15 cellular contexts compared by ENCODE assay signal in the genomic region with DNA sequence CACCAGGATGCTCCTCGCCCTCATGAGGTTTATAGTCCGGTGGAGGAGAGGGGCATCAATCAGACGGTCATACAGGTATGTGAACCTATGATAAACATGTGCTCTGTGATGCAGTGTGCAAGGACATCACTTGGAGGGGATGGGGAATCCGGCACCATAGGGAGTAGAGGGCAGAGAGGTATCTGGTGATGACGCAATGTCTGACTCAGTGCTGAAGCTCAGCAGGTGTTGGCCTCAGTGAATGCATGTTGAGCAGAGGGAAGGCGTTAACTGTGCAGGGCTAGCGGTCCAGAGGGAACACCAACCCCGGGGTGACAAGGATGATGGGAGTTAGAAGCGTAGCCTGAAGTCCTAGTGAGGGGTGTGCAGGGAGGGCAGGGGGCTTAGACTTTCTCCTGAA.
A peak's percentile ranks its signal among the peaks of the same experiment; 100 is the strongest.
DNase-seq lines count a peak whose midpoint lies in the region; ATAC-seq, FAIRE-seq and TF ChIP-seq lines count a peak whose summit lies in the region.
"Had no signal": no experiment of that assay in that cellular context is flagged by ENCODE, and none has a peak within 500 bp of the region (broad histone marks: within the 10 kb centered on the region; RNA-seq: fewer than 3 reads in every experiment).

No MANE protein-coding gene starts in this region.

- H3K23ac ChIP-seq in IMR-90 (ENCODE audit: low read depth, low read length) (no peak overlapping the region), H1 (ENCODE audit: insufficient read length) (no peak overlapping the region)

- TF ChIP-seq POLR2A in IMR-90 (IDR thresholded peaks at IDR 0.05; ENCODE audit: low read depth, low read length) = no peak
- TF ChIP-seq POLR2A in H1 (IDR thresholded peaks at IDR 0.05; ENCODE audit: control extremely low read depth in 1 of 2, low read depth in 2 of 2, low read length in 2 of 2) = no peak

- H3K56ac ChIP-seq in IMR-90 (ENCODE audit: extremely low read depth, insufficient read depth, low read length) (no peak overlapping the region), H1 (replicated peaks; ENCODE audit: insufficient read length, low read depth, low read length) (no peak overlapping the region)

- H3K27ac ChIP-seq in IMR-90 (ENCODE audit: insufficient read depth, low read length) = no peak overlapping the region
- H3K27ac ChIP-seq in H1 (ENCODE audit: low read depth, low read length) = no peak overlapping the region
- H3K27ac ChIP-seq: BLaER1 treated with 17β-estradiol and CSF1 and Interleukin-3, amounts not matched to agents 10 nM and 100 nM had no signal

- H3K27me3 ChIP-seq in IMR-90 (ENCODE audit: control insufficient read depth, insufficient read depth, low read length) (no peaks in the 10 kb centered on the region), H1 (replicated peaks in 1 of 4; ENCODE audit: control insufficient read depth in 3 of 4, extremely low read depth in 1 of 4, insufficient read depth in 3 of 4, low read length in 3 of 4) (no peaks in the 10 kb centered on the region; a peak in 1 of 7 replicates)
- H3K27me3 ChIP-seq: BLaER1 treated with 17β-estradiol and CSF1 and Interleukin-3, amounts not matched to agents 10 nM and 100 nM had no signal

- FAIRE-seq in H1 (lab: Jason Lieb, UNC) (no peak), RCC 7860 (lab: Jason Lieb, UNC) (no peak)
- FAIRE-seq: GM12892 had no signal

- intact Hi-C loops in IMR-90 (cut with micrococcal nuclease) = no loop called here

- no peak overlapping the region for H2BK20ac ChIP-seq in IMR-90 (ENCODE audit: low read depth, low read length)
- no peak overlapping the region for H2BK20ac ChIP-seq in H1 (ENCODE audit: low read length)

- H2AFZ ChIP-seq in IMR-90 (replicated peaks; ENCODE audit: low read length, poor library complexity) = no peak overlapping the region
- no peak overlapping the region for H2AFZ ChIP-seq in H1 (ENCODE audit: low read length)

- TF ChIP-seq RAD21 in IMR-90 (IDR thresholded peaks at IDR 0.05; ENCODE audit: low read length) = no peak
- no peak for TF ChIP-seq RAD21 in H1 (IDR thresholded peaks at IDR 0.05 in 1 of 2, conservative IDR thresholded peaks at IDR 0.05 in 1 of 2; ENCODE audit: low read depth in 2 of 2, low read length in 2 of 2)

- no peak overlapping the region for H3K4me3 Mint-ChIP-seq in nephron progenitor cell
- H3K4me3 Mint-ChIP-seq: B cell; CD8-positive, alpha-beta T cell had no signal

- H4K91ac ChIP-seq in IMR-90 (ENCODE audit: insufficient read depth, low read depth, low read length) (no peak overlapping the region), H1 (replicated peaks; ENCODE audit: insufficient read length, low read length) (no peak overlapping the region)

- H3K79me1 ChIP-seq in IMR-90 (ENCODE audit: low read depth in 1 of 2, low read length in 2 of 2) = no peaks in the 10 kb centered on the region
- H3K79me1 ChIP-seq in H1 (ENCODE audit: low read depth, low read length) = no peaks in the 10 kb centered on the region

- H3K36me3 ChIP-seq in IMR-90 (ENCODE audit: control insufficient read depth, insufficient read depth, low read length) (no peaks in the 10 kb centered on the region), H1 (ENCODE audit: control insufficient read depth in 2 of 4, insufficient read depth in 4 of 4, low read length in 3 of 4) (no peaks in the 10 kb centered on the region)
- H3K36me3 ChIP-seq: BLaER1 treated with 17β-estradiol and CSF1 and Interleukin-3, amounts not matched to agents 10 nM and 100 nM; HAP-1 had no signal

- no peak overlapping the region for H2BK15ac ChIP-seq in IMR-90 (ENCODE audit: low read depth, low read length)
- H2BK15ac ChIP-seq in H1 (ENCODE audit: low read length) = peak overlapping the region; percentile 84

- H4K20me1 ChIP-seq in IMR-90 (ENCODE audit: insufficient read depth, low read length) (no peaks in the 10 kb centered on the region), H1 (replicated peaks in 1 of 2; ENCODE audit: control insufficient read depth in 1 of 2, insufficient read depth in 2 of 2, low read length in 2 of 2) (no peaks in the 10 kb centered on the region)
- H4K20me1 ChIP-seq: BLaER1 treated with 17β-estradiol and CSF1 and Interleukin-3, amounts not matched to agents 10 nM and 100 nM had no signal

- POLR2A ChIA-PET in IMR-90 (lab: Charles Lee; ENCODE audit: unreplicated experiment) = no interaction called here
- POLR2A ChIA-PET in H1 (lab: Charles Lee; ENCODE audit: partially characterized antibody) = no interaction called here

- no peak for TF ChIP-seq EP300 in H1 (IDR thresholded peaks at IDR 0.05; ENCODE audit: borderline replicate concordance in 1 of 2, low read depth in 2 of 2, low read length in 2 of 2)

- no peak overlapping the region for H2BK5ac ChIP-seq in IMR-90 (ENCODE audit: low read depth, low read length, poor library complexity, severe bottlenecking)
- no peak overlapping the region for H2BK5ac ChIP-seq in H1 (ENCODE audit: low read depth, low read length)

- WGBS in IMR-90 (ENCODE audit: extremely low coverage in 2 of 2, insufficient read length in 1 of 2), 2 experiments = 60% methylated on average over 5 of the region's 9 CpGs; no CpG with 5 or more reads in 1 of the 2 experiments
- 93% methylated on average over 9 of the region's 9 CpGs; no CpG with 5 or more reads in 1 of the 2 experiments for WGBS in H1 (ENCODE audit: extremely low coverage in 1 of 2, insufficient coverage in 1 of 2, insufficient read length in 1 of 2, insufficient replicate concordance in 2 of 2, low coverage in 1 of 2, low lambda C conversion rate in 2 of 2, missing lambda C conversion rate in 1 of 2), 2 experiments

- H3K4me1 ChIP-seq in IMR-90 (ENCODE audit: control insufficient read depth, insufficient read depth, low read length) = no peaks in the 10 kb centered on the region
- no peaks in the 10 kb centered on the region; a peak in 1 of 7 replicates for H3K4me1 ChIP-seq in H1 (replicated peaks in 1 of 4; ENCODE audit: control insufficient read depth in 3 of 4, insufficient read depth in 4 of 4, low read length in 3 of 4)
- H3K4me1 ChIP-seq: BLaER1 treated with 17β-estradiol and CSF1 and Interleukin-3, amounts not matched to agents 10 nM and 100 nM; HAP-1 had no signal

- dilution Hi-C loops in IMR-90 (cut with HindIII; ENCODE audit: low sequenced_read_pairs, unreplicated experiment) = no loop called here

- H3K79me2 ChIP-seq in H1 (ENCODE audit: control insufficient read depth in 1 of 2, insufficient read depth in 2 of 2, low read length in 2 of 2) = no peaks in the 10 kb centered on the region

- CTCF ChIA-PET in IMR-90 (lab: Yijun Ruan, JAX) = no interaction called here
- CTCF ChIA-PET in H1 (lab: Charles Lee; ENCODE audit: partially characterized antibody) = interaction anchor here (0.8 kb wide), 1 partner anchor 80 kb away, joined by 3 read pairs; no protein-coding TSS in a partner anchor

- DNase-seq in Daoy (ENCODE audit: low read depth) (peak; percentile 34), IMR-90 (no peak), H1 (ENCODE audit: low read depth in 1 of 2, low spot score in 2 of 2) (no peak), nephron progenitor cell (no peak), NOMO-1 treated with dmso at 0.1 percent for 144 hours (lab: John Stamatoyannopoulos, UW; ENCODE audit: unreplicated experiment) (no peak), GOT3 (lab: John Stamatoyannopoulos, UW) (no peak), RCC 7860 (ENCODE audit: low spot score) (no peak)
- DNase-seq: Calu3; CD8-positive, alpha-beta T cell; GDM1; KBM-7 had no signal

- H3K4me2 ChIP-seq in IMR-90 (ENCODE audit: low read depth, low read length) (no peak overlapping the region), H1 (ENCODE audit: insufficient read depth in 1 of 2, low read depth in 2 of 2, low read length in 2 of 2) (no peak overlapping the region)
- H3K4me2 ChIP-seq: BLaER1 treated with 17β-estradiol and CSF1 and Interleukin-3, amounts not matched to agents 10 nM and 100 nM had no signal

- H2AK9ac ChIP-seq in IMR-90 (replicated peaks; ENCODE audit: low read depth, low read length, poor library complexity) = no peak overlapping the region

- ATAC-seq in IMR-90 (ENCODE audit: low read depth) = no peak
- ATAC-seq: CD8-positive, alpha-beta T cell had no signal

- H3K4me3 ChIP-seq in IMR-90 (ENCODE audit: insufficient read depth, low read depth, low read length) = no peak overlapping the region
- H3K4me3 ChIP-seq in H1 (ENCODE audit: extremely low read depth in 1 of 4, insufficient read depth in 2 of 4, low read depth in 3 of 4, low read length in 4 of 4) = no peak overlapping the region
- H3K4me3 ChIP-seq: BLaER1 treated with 17β-estradiol and CSF1 and Interleukin-3, amounts not matched to agents 10 nM and 100 nM; HAP-1 had no signal

- peak overlapping the region; percentile 47 for H3K27ac Mint-ChIP-seq in nephron progenitor cell
- H3K27ac Mint-ChIP-seq: B cell; CD8-positive, alpha-beta T cell had no signal

- H3K9ac ChIP-seq in IMR-90 (ENCODE audit: low read depth, low read length) (no peak overlapping the region), H1 (replicated peaks in 1 of 4; ENCODE audit: extremely low read depth in 1 of 4, low read depth in 3 of 4, low read length in 3 of 4) (no peak overlapping the region)
- H3K9ac ChIP-seq: BLaER1 treated with 17β-estradiol and CSF1 and Interleukin-3, amounts not matched to agents 10 nM and 100 nM had no signal

- no peaks in the 10 kb centered on the region; the same call in 1 of the 2 replicates for H3K23me2 ChIP-seq in H1 (ENCODE audit: low read depth, low read length)

- H4K5ac ChIP-seq in IMR-90 (ENCODE audit: low read depth, low read length) = no peak overlapping the region
- H4K5ac ChIP-seq in H1 (ENCODE audit: insufficient read length, low read depth, low read length) = no peak overlapping the region

- in situ Hi-C loops in IMR-90 (cut with MboI; ENCODE audit: low sequenced_read_pairs) = no loop called here

- no peak overlapping the region for H2BK120ac ChIP-seq in IMR-90 (ENCODE audit: low read depth, low read length)
- H2BK120ac ChIP-seq in H1 (replicated peaks; ENCODE audit: low read depth, low read length) = no peak overlapping the region

- H3K27me3 Mint-ChIP-seq in nephron progenitor cell (ENCODE audit: low read depth, poor library complexity) = peaks cover 7% of the 10 kb centered on the region
- H3K27me3 Mint-ChIP-seq: B cell had no signal

- H3K18ac ChIP-seq in IMR-90 (ENCODE audit: low read depth, low read length) (no peak overlapping the region), H1 (ENCODE audit: extremely low read depth, low read length) (0 out of 2 replicates have a peak overlapping the region, but pooled peaks have one; percentile 14)

- H3K36me3 Mint-ChIP-seq in nephron progenitor cell (ENCODE audit: low read depth) = peaks cover 50% of the 10 kb centered on the region
- H3K36me3 Mint-ChIP-seq: CD8-positive, alpha-beta T cell had no signal

- H3K9me1 ChIP-seq in IMR-90 (ENCODE audit: insufficient read depth, low read length) = no peaks in the 10 kb centered on the region

- no peak overlapping the region; the same call in 1 of the 2 replicates for H2BK12ac ChIP-seq in H1 (ENCODE audit: low read depth, low read length)

- H3K4me1 Mint-ChIP-seq in nephron progenitor cell = peaks cover 20% of the 10 kb centered on the region
- H3K4me1 Mint-ChIP-seq: B cell had no signal

- H3K14ac ChIP-seq in IMR-90 (replicated peaks; ENCODE audit: low read depth, low read length) = no peak overlapping the region
- no peak overlapping the region for H3K14ac ChIP-seq in H1 (ENCODE audit: insufficient read length)

- H2AK5ac ChIP-seq in IMR-90 (ENCODE audit: low read depth, low read length) = no peak overlapping the region
- peak overlapping the region; percentile 70; the same call in 1 of the 2 replicates for H2AK5ac ChIP-seq in H1 (ENCODE audit: low read depth, low read length)

- no TSS peak for BruUV-seq in IMR-90 (replicated peaks; lab: Mats Ljungman, UMichigan)

- peaks cover under 1% of the 10 kb centered on the region for H3K9me3 Mint-ChIP-seq in nephron progenitor cell

- H3K4ac ChIP-seq in IMR-90 (ENCODE audit: low read depth, low read length) (no peak overlapping the region), H1 (replicated peaks; ENCODE audit: insufficient read length, low read depth, low read length) (no peak overlapping the region)

- peaks cover 35% of the 10 kb centered on the region for H3K9me3 ChIP-seq in IMR-90 (ENCODE audit: control insufficient read depth, insufficient read depth, low read length)
- H3K9me3 ChIP-seq in H1 (ENCODE audit: insufficient read depth in 2 of 2, low read depth in 1 of 2, low read length in 1 of 2) = no peaks in the 10 kb centered on the region; a peak in 1 of 4 replicates
- H3K9me3 ChIP-seq: BLaER1 treated with 17β-estradiol and CSF1 and Interleukin-3, amounts not matched to agents 10 nM and 100 nM; HAP-1 had no signal

- H4K8ac ChIP-seq in IMR-90 (ENCODE audit: low read depth in 2 of 2, low read length in 2 of 2) (no peak overlapping the region), H1 (ENCODE audit: extremely low read depth, insufficient read depth, low read length) (no peak overlapping the region)

- TF ChIP-seq CTCF in IMR-90 (conservative IDR thresholded peaks at IDR 0.05; ENCODE audit: low read depth, low read length) (no peak), H1 (IDR thresholded peaks at IDR 0.05; ENCODE audit: control extremely low read depth in 1 of 3, insufficient read depth in 1 of 3, low read depth in 1 of 3, low read length in 3 of 3) (no peak), nephron progenitor cell (IDR thresholded peaks at IDR 0.05) (no peak)
